ENCODE assay signal across 9 cellular contexts in the genomic region with DNA sequence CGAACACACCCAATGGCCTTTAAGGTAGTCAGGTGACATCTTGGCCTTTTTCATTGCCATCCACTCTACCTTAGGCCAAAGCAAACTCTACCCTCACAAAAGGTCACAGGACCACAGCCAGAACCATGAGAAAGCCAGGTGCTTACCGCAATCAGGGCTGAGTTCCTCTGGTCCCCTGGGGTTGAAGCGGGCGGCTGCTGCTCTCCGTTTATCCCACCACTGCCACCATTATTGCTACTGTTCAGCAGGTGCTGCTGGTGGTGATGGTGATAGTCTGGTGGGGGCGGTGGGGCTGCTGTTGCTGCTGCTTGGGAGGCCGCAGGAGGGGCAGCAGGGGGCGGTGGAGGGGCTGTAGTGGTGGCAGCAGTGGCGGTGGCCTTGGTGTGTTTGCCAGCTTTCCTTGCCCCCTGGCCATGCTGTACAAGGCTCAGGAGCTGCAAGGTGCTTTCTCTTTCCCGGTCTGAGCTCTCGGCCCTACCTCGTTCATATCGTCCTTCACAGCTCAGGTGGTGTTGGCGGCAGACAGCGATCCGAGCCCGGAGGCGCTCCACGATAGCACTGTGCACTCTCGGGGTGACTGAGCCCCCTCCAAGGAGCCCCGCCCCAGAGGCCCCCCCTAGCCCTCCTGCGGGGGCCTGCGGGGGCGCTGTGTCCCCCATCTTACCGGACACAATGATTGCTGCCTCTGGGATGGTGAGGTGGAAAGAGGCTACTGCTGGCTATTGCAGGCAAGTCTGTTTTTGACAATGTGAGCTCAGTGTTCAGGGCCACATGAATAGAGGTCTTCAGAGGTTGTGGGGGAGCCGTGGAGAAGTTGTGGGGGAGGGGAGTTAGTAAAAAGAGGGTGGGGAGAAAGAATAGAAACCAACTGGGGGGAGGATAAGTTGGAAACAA. TPM values are rescaled to one million over a fixed set of nuclear protein-coding genes. Genes with fewer than 3 reads are reported as not detected.
A peak's percentile ranks its signal among the peaks of the same experiment; 100 is the strongest.
DNase-seq lines count a peak whose midpoint lies in the region; ATAC-seq, FAIRE-seq and TF ChIP-seq lines count a peak whose summit lies in the region.
"Had no signal": no experiment of that assay in that cellular context is flagged by ENCODE, and none has a peak within 500 bp of the region (broad histone marks: within the 10 kb centered on the region; RNA-seq: fewer than 3 reads in every experiment).

No MANE protein-coding gene starts in this region.

- CTCF ChIA-PET in activated naive CD4-positive, alpha-beta T cell treated with anti-CD3 and anti-CD28 coated beads, Interleukin-2, amount 10 ng/mL, durations not matched to agents 7 days and 5 days (lab: Charles Lee): interaction anchor here (0.6 to 7.4 kb wide), 23 partner anchors 9 to 494 kb away, joined by 3 to 144 read pairs (median 6); no protein-coding TSS in a partner anchor

- no peaks in the 10 kb centered on the region for H3K27me3 ChIP-seq in vagina

- no peaks in the 10 kb centered on the region for H3K27me3 Mint-ChIP-seq in activated naive CD4-positive, alpha-beta T cell treated with anti-CD3 and anti-CD28 coated beads, Interleukin-2, amount 10 ng/mL, durations not matched to agents 7 days and 5 days

- H3K4me1 Mint-ChIP-seq in activated naive CD4-positive, alpha-beta T cell treated with anti-CD3 and anti-CD28 coated beads, Interleukin-2, amount 10 ng/mL, durations not matched to agents 7 days and 5 days: peaks cover 45% of the 10 kb centered on the region

- no peaks in the 10 kb centered on the region for H3K9me3 ChIP-seq in vagina

- DNase-seq in RCC 7860 (ENCODE audit: low spot score) (peak; percentile 16), Right ventricle myocardium superior (peak; percentile 54), posterior cingulate gyrus (peak in 6 of 10 donors; percentile 18 to 89 (median 36)), vagina (ENCODE audit: extremely low spot score in 2 of 2) (peak in 1 of 2 donors; percentile 89), SIG-M5 treated with dmso at 0.1 percent for 504 hours (lab: John Stamatoyannopoulos, UW; ENCODE audit: unreplicated experiment) (no peak)
- DNase-seq in activated naive CD4-positive, alpha-beta T cell treated with anti-CD3 and anti-CD28 coated beads, Interleukin-2, amount 10 ng/mL, durations not matched to agents 7 days and 5 days: peak; percentile 82

- no peaks in the 10 kb centered on the region for H3K36me3 ChIP-seq in vagina

- FAIRE-seq in RCC 7860 (lab: Jason Lieb, UNC): no peak
- FAIRE-seq: islet of Langerhans had no signal

- peak overlapping the region; percentile 94 for H3K4me3 Mint-ChIP-seq in activated naive CD4-positive, alpha-beta T cell treated with anti-CD3 and anti-CD28 coated beads, Interleukin-2, amount 10 ng/mL, durations not matched to agents 7 days and 5 days

- peak overlapping the region; percentile 91 for H3K27ac Mint-ChIP-seq in activated naive CD4-positive, alpha-beta T cell treated with anti-CD3 and anti-CD28 coated beads, Interleukin-2, amount 10 ng/mL, durations not matched to agents 7 days and 5 days

- peak in 1 of 2 donors; percentile 24 for TF ChIP-seq POLR2A in vagina (IDR thresholded peaks at IDR 0.05)

- peak overlapping the region; percentile 84 for H3K27ac ChIP-seq in vagina

- intact Hi-C loops in Right ventricle myocardium superior (cut with DNase I): loop anchor here (2.0 to 5.0 kb wide), 2 partner anchors 287 to 499 kb away; no protein-coding TSS in a partner anchor
- intact Hi-C loops in posterior cingulate gyrus (cut with DNase I): loop anchor here (5.0 to 10.0 kb wide), 2 partner anchors 139 to 417 kb away; a partner anchor contains a TSS
- intact Hi-C loops in vagina (cut with DNase I): loop anchor here (5.0 to 10.0 kb wide), 2 partner anchors 284 to 487 kb away; no protein-coding TSS in a partner anchor

- peaks cover 2% of the 10 kb centered on the region for H3K9me3 Mint-ChIP-seq in activated naive CD4-positive, alpha-beta T cell treated with anti-CD3 and anti-CD28 coated beads, Interleukin-2, amount 10 ng/mL, durations not matched to agents 7 days and 5 days

- TF ChIP-seq CTCF in GM12873 (IDR thresholded peaks at IDR 0.05; ENCODE audit: insufficient read depth, low read depth, low read length, missing control alignments): peak; percentile 68
- TF ChIP-seq CTCF in vagina (IDR thresholded peaks at IDR 0.05): peak; percentile 19 to 62 (median 24)

- H3K4me3 ChIP-seq in vagina: peak overlapping the region; percentile 68 to 73

- peak; percentile 30 for ATAC-seq in HG02763 (IDR thresholded peaks at IDR 0.05; ENCODE audit: unreplicated experiment)
- peak; percentile 23 for ATAC-seq in Right ventricle myocardium superior (ENCODE audit: poor library complexity)

- peaks cover 38% of the 10 kb centered on the region for H3K36me3 Mint-ChIP-seq in activated naive CD4-positive, alpha-beta T cell treated with anti-CD3 and anti-CD28 coated beads, Interleukin-2, amount 10 ng/mL, durations not matched to agents 7 days and 5 days

- peaks cover 53% of the 10 kb centered on the region for H3K4me1 ChIP-seq in vagina

RNA-seq across cellular contexts. Expression of a gene that starts 1.5 kb away (rescaled TPM):
- total RNA-seq in Right ventricle myocardium superior (4.5 TPM), vagina (36.3 TPM)

RNA-seq across cellular contexts. Expression of a gene that starts 48.2 kb away (rescaled TPM):
- total RNA-seq in Right ventricle myocardium superior: 12.7 TPM
- 29.5 TPM for total RNA-seq in vagina

RNA-seq across cellular contexts. Expression of a gene that starts 48.3 kb away (rescaled TPM):
- total RNA-seq in Right ventricle myocardium superior (6.5 TPM), vagina (5.4 TPM)
